In genomic region chr1:154940880-154941228, GRCh38 we compare ENCODE assay signal across 11 cellular contexts. TPM values are rescaled to one million over a fixed set of nuclear protein-coding genes. Genes with fewer than 3 reads are reported as not detected.
DNase-seq lines count a peak whose midpoint lies in the region; ATAC-seq and TF ChIP-seq lines count a peak whose summit lies in the region.
"Had no signal": no experiment of that assay in that cellular context is flagged by ENCODE, and none has a peak within 500 bp of the region (broad histone marks: within the 10 kb centered on the region; RNA-seq: fewer than 3 reads in every experiment).

No MANE protein-coding gene starts in this region.

- no peaks in the 10 kb centered on the region for H3K27me3 ChIP-seq in dorsolateral prefrontal cortex

- H3K4me3 ChIP-seq in OCI-LY7 (ENCODE audit: low read depth, low read length, poor library complexity, severe bottlenecking) (peak overlapping the region; percentile 67), dorsolateral prefrontal cortex (no peak overlapping the region)

- peaks cover 86% of the 10 kb centered on the region for H3K4me1 ChIP-seq in OCI-LY7 (ENCODE audit: insufficient read depth, low read length, poor library complexity, severe bottlenecking)

- H3K4me2 ChIP-seq in OCI-LY7 (ENCODE audit: low read length), result peak overlapping the region; percentile 99

- no peak for ATAC-seq in activated CD4-positive, alpha-beta T cell treated with anti-CD3 and anti-CD28 coated beads for 36 hours
- no peak for ATAC-seq in stimulated activated memory B cell treated with anti-CD40 and anti-IgM and Interleukin-4, amounts not matched to agents 10 μg/mL and 1 μg/mL and 100 μg/mL, for 72 hours
- no peak for ATAC-seq in HG02981 (IDR thresholded peaks at IDR 0.05; ENCODE audit: unreplicated experiment)

- H3K27me3 Mint-ChIP-seq in activated CD4-positive, alpha-beta T cell treated with anti-CD3 and anti-CD28 coated beads for 36 hours, result no peaks in the 10 kb centered on the region
- no peaks in the 10 kb centered on the region for H3K27me3 Mint-ChIP-seq in stimulated activated memory B cell treated with anti-CD40 and anti-IgM and Interleukin-4, amounts not matched to agents 10 μg/mL and 1 μg/mL and 100 μg/mL, for 72 hours

- H3K4me3 Mint-ChIP-seq in activated CD4-positive, alpha-beta T cell treated with anti-CD3 and anti-CD28 coated beads for 36 hours, result no peak overlapping the region
- peak overlapping the region; percentile 22 for H3K4me3 Mint-ChIP-seq in stimulated activated memory B cell treated with anti-CD40 and anti-IgM and Interleukin-4, amounts not matched to agents 10 μg/mL and 1 μg/mL and 100 μg/mL, for 72 hours

- intact Hi-C loops in activated CD4-positive, alpha-beta T cell treated with anti-CD3 and anti-CD28 coated beads for 36 hours (cut with DNase I, micrococcal nuclease), result no loop called here
- intact Hi-C loops in OCI-LY7 (cut with micrococcal nuclease; ENCODE audit: unreplicated experiment) (no loop called here), dorsolateral prefrontal cortex (cut with DNase I) (no loop called here)

- H3K9me2 ChIP-seq in OCI-LY7 (ENCODE audit: insufficient read depth, low read length), result no peaks in the 10 kb centered on the region

- no peaks in the 10 kb centered on the region for H3K9me3 ChIP-seq in OCI-LY7 (ENCODE audit: low read length)

- DNase-seq in activated CD4-positive, alpha-beta T cell treated with anti-CD3 and anti-CD28 coated beads for 36 hours, result no peak
- no peak for DNase-seq in activated CD4-positive, alpha-beta T cell treated with anti-CD3 and anti-CD28 coated beads for 4 hours
- DNase-seq in OCI-LY7 (ENCODE audit: low spot score) (peak; percentile 45), dorsolateral prefrontal cortex (no peak), DMS 273 (lab: John Stamatoyannopoulos, UW; ENCODE audit: unreplicated experiment) (no peak), globus pallidus (ENCODE audit: low spot score) (no peak)
- DNase-seq: 8988T, NCI-H2107, SHP77 had no signal

- H3K79me2 ChIP-seq in OCI-LY7 (ENCODE audit: insufficient read depth, low read depth, low read length), result peaks cover 37% of the 10 kb centered on the region; the same call in 1 of the 2 replicates

- TF ChIP-seq CTCF in OCI-LY7 (conservative IDR thresholded peaks at IDR 0.05; ENCODE audit: low read length), result no peak
- no peak for TF ChIP-seq CTCF in dorsolateral prefrontal cortex (IDR thresholded peaks at IDR 0.05 in 54 of 56, conservative IDR thresholded peaks at IDR 0.05 in 2 of 56; ENCODE audit: low read depth in 1 of 56, partially characterized antibody in 56 of 56)

- H3K27ac ChIP-seq in OCI-LY7 (ENCODE audit: low read depth, low read length, poor library complexity, severe bottlenecking) (peak overlapping the region; percentile 98), dorsolateral prefrontal cortex (peak overlapping the region in 40 of 59 donors; percentile 0 to 99 (median 54))

- no TSS peak for BruUV-seq in OCI-LY7 (replicated peaks; lab: Mats Ljungman, UMichigan)

- POLR2A ChIA-PET in activated CD4-positive, alpha-beta T cell treated with anti-CD3 and anti-CD28 coated beads for 36 hours (lab: Charles Lee), result interaction anchor here (0.6 kb wide), 1 partner anchor 33 kb away, joined by 8 read pairs; no protein-coding TSS in a partner anchor
- POLR2A ChIA-PET in OCI-LY7 (lab: Charles Lee), result interaction anchor here (0.8 to 1.2 kb wide), 4 partner anchors 56 to 78 kb away, joined by 3 to 4 read pairs (median 3); partner anchors contain the start of gene KCNN3

- no peaks in the 10 kb centered on the region for H3K9me3 Mint-ChIP-seq in activated CD4-positive, alpha-beta T cell treated with anti-CD3 and anti-CD28 coated beads for 36 hours (ENCODE audit: low read depth)
- no peaks in the 10 kb centered on the region for H3K9me3 Mint-ChIP-seq in stimulated activated memory B cell treated with anti-CD40 and anti-IgM and Interleukin-4, amounts not matched to agents 10 μg/mL and 1 μg/mL and 100 μg/mL, for 72 hours

- peak overlapping the region; percentile 80 for H3K27ac Mint-ChIP-seq in activated CD4-positive, alpha-beta T cell treated with anti-CD3 and anti-CD28 coated beads for 36 hours
- peak overlapping the region; percentile 77 for H3K27ac Mint-ChIP-seq in stimulated activated memory B cell treated with anti-CD40 and anti-IgM and Interleukin-4, amounts not matched to agents 10 μg/mL and 1 μg/mL and 100 μg/mL, for 72 hours

- H4K20me1 ChIP-seq in OCI-LY7 (ENCODE audit: insufficient read depth, low read length), result no peaks in the 10 kb centered on the region

- peaks cover 3% of the 10 kb centered on the region for H3K36me3 Mint-ChIP-seq in activated CD4-positive, alpha-beta T cell treated with anti-CD3 and anti-CD28 coated beads for 36 hours (ENCODE audit: low read depth)
- peaks cover 2% of the 10 kb centered on the region for H3K36me3 Mint-ChIP-seq in stimulated activated memory B cell treated with anti-CD40 and anti-IgM and Interleukin-4, amounts not matched to agents 10 μg/mL and 1 μg/mL and 100 μg/mL, for 72 hours

- peaks cover 14% of the 10 kb centered on the region for H3K36me3 ChIP-seq in OCI-LY7 (ENCODE audit: insufficient read depth, low read length)

- peaks cover 66% of the 10 kb centered on the region for H3K4me1 Mint-ChIP-seq in activated CD4-positive, alpha-beta T cell treated with anti-CD3 and anti-CD28 coated beads for 36 hours
- peaks cover 79% of the 10 kb centered on the region for H3K4me1 Mint-ChIP-seq in stimulated activated memory B cell treated with anti-CD40 and anti-IgM and Interleukin-4, amounts not matched to agents 10 μg/mL and 1 μg/mL and 100 μg/mL, for 72 hours

- CTCF ChIA-PET in activated CD4-positive, alpha-beta T cell treated with anti-CD3 and anti-CD28 coated beads for 36 hours (lab: Charles Lee), result interaction anchor here (0.7 to 1.3 kb wide), 8 partner anchors 58 to 193 kb away, joined by 3 to 4 read pairs (median 3); no protein-coding TSS in a partner anchor
- CTCF ChIA-PET in OCI-LY7 (lab: Charles Lee; ENCODE audit: unreplicated experiment), result no interaction called here

- no peak overlapping the region for H2AFZ ChIP-seq in OCI-LY7 (ENCODE audit: low read length)

RNA-seq across cellular contexts. Expression of gene PMVK, which starts 4.3 kb away (rescaled TPM):
- 10 to 100 TPM; 17.0 to 36.9 TPM for total RNA-seq in activated CD4-positive, alpha-beta T cell treated with anti-CD3 and anti-CD28 coated beads for 36 hours
- total RNA-seq in OCI-LY7 (2014; rRNA removed; shearing (Covaris generic)), result 16.3 and 19.1 TPM in 2 replicates
- total RNA-seq in OCI-LY7 (2022) (45.9 and 54.0 TPM in 2 replicates), dorsolateral prefrontal cortex (10 to 100 TPM; 28.0 to 64.2 (median 44.6) TPM)

RNA-seq across cellular contexts. Expression of gene PBXIP1, which starts 15.0 kb away (rescaled TPM):
- 10 to 100 TPM; 22.6 to 28.1 TPM for total RNA-seq in activated CD4-positive, alpha-beta T cell treated with anti-CD3 and anti-CD28 coated beads for 36 hours
- total RNA-seq in OCI-LY7 (2014; rRNA removed; shearing (Covaris generic)), result 23.8 and 26.6 TPM in 2 replicates
- 37.7 and 39.8 TPM in 2 replicates for total RNA-seq in OCI-LY7 (2022)
- total RNA-seq in dorsolateral prefrontal cortex, result 100 to 1,000 TPM in 54 of 120 experiments, 10 to 100 TPM in 66; 40.2 to 244 (median 96.9) TPM

RNA-seq across cellular contexts. Expression of gene PYGO2, which starts 20.7 kb away (rescaled TPM):
- 10 to 100 TPM; 24.5 to 25.6 TPM for total RNA-seq in activated CD4-positive, alpha-beta T cell treated with anti-CD3 and anti-CD28 coated beads for 36 hours
- 36.5 and 44.3 TPM in 2 replicates for total RNA-seq in OCI-LY7 (2014; rRNA removed; shearing (Covaris generic))
- total RNA-seq in OCI-LY7 (2022) (47.3 and 53.1 TPM in 2 replicates), dorsolateral prefrontal cortex (10 to 100 TPM; 26.9 to 46.0 (median 33.8) TPM)

RNA-seq across cellular contexts. Expression of gene SHC1, which starts 29.7 kb away (rescaled TPM):
- 10 to 100 TPM; 45.9 to 65.7 TPM for total RNA-seq in activated CD4-positive, alpha-beta T cell treated with anti-CD3 and anti-CD28 coated beads for 36 hours
- 31.4 and 37.6 TPM in 2 replicates for total RNA-seq in OCI-LY7 (2014; rRNA removed; shearing (Covaris generic))
- total RNA-seq in OCI-LY7 (2022), result 77.4 and 84.0 TPM in 2 replicates
- total RNA-seq in dorsolateral prefrontal cortex, result 10 to 100 TPM; 19.6 to 84.4 (median 32.6) TPM

RNA-seq across cellular contexts. Expression of gene CKS1B, which starts 33.6 kb away (rescaled TPM):
- 100 to 1,000 TPM; 190 to 196 TPM for total RNA-seq in activated CD4-positive, alpha-beta T cell treated with anti-CD3 and anti-CD28 coated beads for 36 hours
- total RNA-seq in OCI-LY7 (2014; rRNA removed; shearing (Covaris generic)), result 149 and 204 TPM in 2 replicates
- total RNA-seq in OCI-LY7 (2022), result 230 and 260 TPM in 2 replicates
- total RNA-seq in dorsolateral prefrontal cortex, result 10 to 100 TPM in 89 of 120 experiments, 1 to 10 TPM in 31; 4.1 to 21.6 (median 11.6) TPM
